In genomic region chr22:18101536-18101935, GRCh38 we compare ENCODE assay signal across 16 cellular contexts. TPM values are rescaled to one million over a fixed set of nuclear protein-coding genes. Genes with fewer than 3 reads are reported as not detected.
DNase-seq lines count a peak whose midpoint lies in the region; ATAC-seq, FAIRE-seq and TF ChIP-seq lines count a peak whose summit lies in the region.
"Had no signal": no experiment of that assay in that cellular context is flagged by ENCODE, and none has a peak within 500 bp of the region (broad histone marks: within the 10 kb centered on the region; RNA-seq: fewer than 3 reads in every experiment).

No MANE protein-coding gene starts in this region.

- H3K36me3 ChIP-seq in endodermal cell (ENCODE audit: control insufficient read depth, insufficient read depth, low read length) (no peaks in the 10 kb centered on the region), spleen (peaks cover 0 to 49% (median 0%) of the 10 kb centered on the region in 6 donors)

- H3K27ac Mint-ChIP-seq in activated CD8-positive, alpha-beta T cell treated with anti-CD3 and anti-CD28 coated beads, Interleukin-2, amount 10 ng/mL, durations not matched to agents 7 days and 5 days = peak overlapping the region; percentile 5
- H3K27ac Mint-ChIP-seq in activated CD8-positive, alpha-beta T cell treated with anti-CD3 and anti-CD28 coated beads for 36 hours = no peak overlapping the region
- no peak overlapping the region for H3K27ac Mint-ChIP-seq in endodermal cell
- H3K27ac Mint-ChIP-seq: IgD-negative memory B cell had no signal

- H3K9ac ChIP-seq in endodermal cell (ENCODE audit: extremely low read depth, low read length, poor library complexity, severe bottlenecking) = no peak overlapping the region
- H3K9ac ChIP-seq: BLaER1 treated with 17β-estradiol and CSF1 and Interleukin-3, amounts not matched to agents 10 nM and 100 nM had no signal

- H3K36me3 Mint-ChIP-seq in activated CD8-positive, alpha-beta T cell treated with anti-CD3 and anti-CD28 coated beads, Interleukin-2, amount 10 ng/mL, durations not matched to agents 7 days and 5 days (ENCODE audit: low read depth) = peaks cover 29% of the 10 kb centered on the region
- peaks cover 51% of the 10 kb centered on the region for H3K36me3 Mint-ChIP-seq in activated CD8-positive, alpha-beta T cell treated with anti-CD3 and anti-CD28 coated beads for 36 hours (ENCODE audit: low read depth)
- peaks cover 10% of the 10 kb centered on the region for H3K36me3 Mint-ChIP-seq in endodermal cell (ENCODE audit: low read depth)

- peaks cover 3% of the 10 kb centered on the region for H3K4me1 Mint-ChIP-seq in activated CD8-positive, alpha-beta T cell treated with anti-CD3 and anti-CD28 coated beads, Interleukin-2, amount 10 ng/mL, durations not matched to agents 7 days and 5 days (ENCODE audit: low read depth)
- H3K4me1 Mint-ChIP-seq in activated CD8-positive, alpha-beta T cell treated with anti-CD3 and anti-CD28 coated beads for 36 hours (ENCODE audit: low read depth) = peaks cover 22% of the 10 kb centered on the region
- no peaks in the 10 kb centered on the region for H3K4me1 Mint-ChIP-seq in endodermal cell

- no peaks in the 10 kb centered on the region for H3K4me1 ChIP-seq in endodermal cell (ENCODE audit: control insufficient read depth, insufficient read depth, low read length)
- H3K4me1 ChIP-seq in spleen = no peaks in the 10 kb centered on the region
- H3K4me1 ChIP-seq: Peyer's patch had no signal

- H3K27me3 ChIP-seq in endodermal cell (ENCODE audit: control insufficient read depth, insufficient read depth, low read length, poor library complexity, severe bottlenecking) (no peaks in the 10 kb centered on the region), spleen (replicated peaks in 1 of 7) (no peaks in the 10 kb centered on the region)
- H3K27me3 ChIP-seq: Peyer's patch had no signal

- H3K9me3 ChIP-seq in endodermal cell (ENCODE audit: control insufficient read depth, low read length) (no peaks in the 10 kb centered on the region), spleen (no peaks in the 10 kb centered on the region)

- no peak for TF ChIP-seq CTCF in activated CD8-positive, alpha-beta T cell treated with anti-CD3 and anti-CD28 coated beads for 36 hours (IDR thresholded peaks at IDR 0.05)
- TF ChIP-seq CTCF in NB4 (IDR thresholded peaks at IDR 0.05; ENCODE audit: low read depth, low read length) (no peak), endodermal cell (conservative IDR thresholded peaks at IDR 0.05) (no peak), spleen (IDR thresholded peaks at IDR 0.05 in 8 of 11, conservative IDR thresholded peaks at IDR 0.05 in 3 of 11) (no peak)

- CTCF ChIA-PET in activated CD8-positive, alpha-beta T cell treated with anti-CD3 and anti-CD28 coated beads, Interleukin-2, amount 10 ng/mL, durations not matched to agents 7 days and 5 days (lab: Charles Lee) = no interaction called here
- CTCF ChIA-PET in activated CD8-positive, alpha-beta T cell treated with anti-CD3 and anti-CD28 coated beads for 36 hours (lab: Charles Lee) = no interaction called here

- H3K27ac ChIP-seq in endodermal cell (ENCODE audit: low read depth, low read length) = no peak overlapping the region
- H3K27ac ChIP-seq in spleen = no peak overlapping the region
- H3K27ac ChIP-seq: BLaER1 treated with 17β-estradiol and CSF1 and Interleukin-3, amounts not matched to agents 10 nM and 100 nM; Peyer's patch had no signal

- H3K27me3 Mint-ChIP-seq in activated CD8-positive, alpha-beta T cell treated with anti-CD3 and anti-CD28 coated beads, Interleukin-2, amount 10 ng/mL, durations not matched to agents 7 days and 5 days (ENCODE audit: low read depth) = no peaks in the 10 kb centered on the region
- H3K27me3 Mint-ChIP-seq in activated CD8-positive, alpha-beta T cell treated with anti-CD3 and anti-CD28 coated beads for 36 hours = peaks cover 3% of the 10 kb centered on the region
- H3K27me3 Mint-ChIP-seq in endodermal cell (ENCODE audit: insufficient read depth) = peaks cover 4% of the 10 kb centered on the region

- POLR2A ChIA-PET in activated CD8-positive, alpha-beta T cell treated with anti-CD3 and anti-CD28 coated beads, Interleukin-2, amount 10 ng/mL, durations not matched to agents 7 days and 5 days (lab: Charles Lee) = no interaction called here
- POLR2A ChIA-PET in activated CD8-positive, alpha-beta T cell treated with anti-CD3 and anti-CD28 coated beads for 36 hours (lab: Charles Lee) = no interaction called here

- FAIRE-seq in GM19239 (lab: Jason Lieb, UNC) = no peak

- intact Hi-C loops in activated CD8-positive, alpha-beta T cell treated with anti-CD3 and anti-CD28 coated beads for 36 hours (cut with micrococcal nuclease) = loop anchor here (5.0 kb wide), 1 partner anchor 46 kb away; no protein-coding TSS in a partner anchor
- intact Hi-C loops in spleen (cut with DNase I; ENCODE audit: low total_unique reads) = no loop called here

- no peak overlapping the region for H3K4me3 Mint-ChIP-seq in activated CD8-positive, alpha-beta T cell treated with anti-CD3 and anti-CD28 coated beads, Interleukin-2, amount 10 ng/mL, durations not matched to agents 7 days and 5 days
- H3K4me3 Mint-ChIP-seq in activated CD8-positive, alpha-beta T cell treated with anti-CD3 and anti-CD28 coated beads for 36 hours = no peak overlapping the region
- no peak overlapping the region for H3K4me3 Mint-ChIP-seq in endodermal cell
- H3K4me3 Mint-ChIP-seq: IgD-negative memory B cell had no signal

- no peak for ATAC-seq in activated CD8-positive, alpha-beta T cell treated with anti-CD3 and anti-CD28 coated beads, Interleukin-2, amount 10 ng/mL, durations not matched to agents 7 days and 5 days
- ATAC-seq in activated CD8-positive, alpha-beta T cell treated with anti-CD3 and anti-CD28 coated beads for 36 hours = no peak

- peaks cover 7% of the 10 kb centered on the region for H3K9me3 Mint-ChIP-seq in activated CD8-positive, alpha-beta T cell treated with anti-CD3 and anti-CD28 coated beads, Interleukin-2, amount 10 ng/mL, durations not matched to agents 7 days and 5 days (ENCODE audit: insufficient read depth)
- peaks cover 10% of the 10 kb centered on the region for H3K9me3 Mint-ChIP-seq in activated CD8-positive, alpha-beta T cell treated with anti-CD3 and anti-CD28 coated beads for 36 hours
- H3K9me3 Mint-ChIP-seq in endodermal cell = peaks cover 5% of the 10 kb centered on the region

- TF ChIP-seq POLR2A in NB4 (IDR thresholded peaks at IDR 0.05; ENCODE audit: extremely low read depth, insufficient read length) = no peak
- no peak for TF ChIP-seq POLR2A in spleen (IDR thresholded peaks at IDR 0.05)

- H3K4me3 ChIP-seq in NB4 (ENCODE audit: low read depth, low read length) (no peak overlapping the region), endodermal cell (ENCODE audit: low read length) (no peak overlapping the region), spleen (no peak overlapping the region)
- H3K4me3 ChIP-seq: BLaER1 treated with 17β-estradiol and CSF1 and Interleukin-3, amounts not matched to agents 10 nM and 100 nM; Peyer's patch had no signal

- WGBS in endodermal cell (ENCODE audit: insufficient coverage in 1 of 2, insufficient read length in 1 of 2), 2 experiments = 94 to 97% methylated on average over 3 to 4 of the region's 4 CpGs
- 59 to 89% (median 82%) methylated on average over 4 of the region's 4 CpGs for WGBS in spleen, 5 donors

- DNase-seq in activated CD8-positive, alpha-beta T cell treated with anti-CD3 and anti-CD28 coated beads, Interleukin-2, amount 10 ng/mL, durations not matched to agents 7 days and 5 days = no peak
- no peak for DNase-seq in activated CD8-positive, alpha-beta T cell treated with anti-CD3 and anti-CD28 coated beads for 36 hours
- peak; percentile 69 for DNase-seq in NB4 (ENCODE audit: low read depth)
- peak; percentile 12 for DNase-seq in endodermal cell
- peak; percentile 6 for DNase-seq in spleen
- DNase-seq in GM19239 (ENCODE audit: insufficient read length, low spot score) = no peak
- no peak for DNase-seq in inferior parietal cortex (ENCODE audit: extremely low spot score)
- no peak for DNase-seq in NCI-H1436 treated with DMSO at 0.1 percent for 48 hours (lab: John Stamatoyannopoulos, UW)
- DNase-seq: 8988T, NCI-H1092 treated with DMSO at 0.1 percent for 48 hours, NCI-H187, NCI-H774, Peyer's patch, SHP77 had no signal

RNA-seq across cellular contexts. Expression of gene TUBA8, which starts 9.1 kb away (rescaled TPM):
- 1 to 10 TPM; 1.2 to 1.5 TPM for total RNA-seq in activated CD8-positive, alpha-beta T cell treated with anti-CD3 and anti-CD28 coated beads, Interleukin-2, amount 10 ng/mL, durations not matched to agents 7 days and 5 days
- total RNA-seq in activated CD8-positive, alpha-beta T cell treated with anti-CD3 and anti-CD28 coated beads for 36 hours = under 1 TPM; 0.56 to 0.85 TPM
- total RNA-seq in endodermal cell (under 1 TPM; 0.58 to 0.66 TPM), spleen (1 to 10 TPM; 2.6 to 5.7 (median 4.7) TPM)
- 1.3 TPM for polyA plus RNA-seq in endodermal cell (2013, experiment 1 of 2)
- 1.5 TPM for polyA plus RNA-seq in endodermal cell (2013, experiment 2 of 2)
- polyA plus RNA-seq in spleen = 1 to 10 TPM; 2.2 to 3.9 (median 3.7) TPM

RNA-seq across cellular contexts. Expression of gene PEX26, which starts 23.7 kb away (rescaled TPM):
- total RNA-seq in activated CD8-positive, alpha-beta T cell treated with anti-CD3 and anti-CD28 coated beads, Interleukin-2, amount 10 ng/mL, durations not matched to agents 7 days and 5 days = 10 to 100 TPM; 44.4 TPM
- total RNA-seq in activated CD8-positive, alpha-beta T cell treated with anti-CD3 and anti-CD28 coated beads for 36 hours = 10 to 100 TPM; 57.8 to 59.7 TPM
- total RNA-seq in endodermal cell (10 to 100 TPM; 43.1 to 45.7 TPM), spleen (10 to 100 TPM; 29.2 to 41.0 (median 37.4) TPM)
- polyA plus RNA-seq in endodermal cell (2013, experiment 1 of 2) = 27.9 TPM
- polyA plus RNA-seq in endodermal cell (2013, experiment 2 of 2) = 24.7 TPM
- 10 to 100 TPM in 1 of 3 donors, 1 to 10 TPM in 2; 5.1 to 22.7 (median 7.1) TPM for polyA plus RNA-seq in spleen

RNA-seq across cellular contexts. Expression of gene USP18, which starts 48.4 kb away (rescaled TPM):
- 10 to 100 TPM; 50.0 to 52.5 TPM for total RNA-seq in activated CD8-positive, alpha-beta T cell treated with anti-CD3 and anti-CD28 coated beads, Interleukin-2, amount 10 ng/mL, durations not matched to agents 7 days and 5 days
- 1 to 10 TPM; 6.4 to 6.6 TPM for total RNA-seq in activated CD8-positive, alpha-beta T cell treated with anti-CD3 and anti-CD28 coated beads for 36 hours
- total RNA-seq in endodermal cell = 1 to 10 TPM; 1.3 to 1.9 TPM
- polyA plus RNA-seq in endodermal cell (2013, experiment 1 of 2) = 2.6 TPM
- 2.6 TPM for polyA plus RNA-seq in endodermal cell (2013, experiment 2 of 2)
- total RNA-seq in spleen = 10 to 100 TPM in 1 of 7 donors, 1 to 10 TPM in 6; 3.9 to 12.0 (median 8.0) TPM
- polyA plus RNA-seq in spleen = 1 to 10 TPM; 3.3 to 7.8 (median 3.8) TPM

Comparison
In these comparisons a context has a peak if more than half of its experiments do, and no peak if none do; other contexts are left out.
1. DNase-seq: peak in NB4 (single experiment), endodermal cell (single experiment) and spleen (single experiment); none in activated CD8-positive, alpha-beta T cell treated with anti-CD3 and anti-CD28 coated beads, Interleukin-2, amount 10 ng/mL, durations not matched to agents 7 days and 5 days (single experiment), activated CD8-positive, alpha-beta T cell treated with anti-CD3 and anti-CD28 coated beads for 36 hours (single experiment), GM19239 (single experiment), inferior parietal cortex (single experiment) and NCI-H1436 treated with DMSO at 0.1 percent for 48 hours (single experiment).